ENCODE assay signal across 22 cellular contexts in genomic region chr5:127399068-127399467, GRCh38.
A peak's percentile ranks its signal among the peaks of the same experiment; 100 is the strongest.
DNase-seq lines count a peak whose midpoint lies in the region; ATAC-seq and TF ChIP-seq lines count a peak whose summit lies in the region.
"Had no signal": no experiment of that assay in that cellular context is flagged by ENCODE, and none has a peak within 500 bp of the region (broad histone marks: within the 10 kb centered on the region; RNA-seq: fewer than 3 reads in every experiment).

No MANE protein-coding gene starts in this region.

- no peaks in the 10 kb centered on the region for H3K36me3 ChIP-seq in brain microvascular endothelial cell (replicated peaks)
- H3K36me3 ChIP-seq in psoas muscle (ENCODE audit: insufficient read depth in 1 of 2, low read depth in 1 of 2), result no peaks in the 10 kb centered on the region
- H3K36me3 ChIP-seq: BE2C; BLaER1 treated with 17β-estradiol and CSF1 and Interleukin-3, amounts not matched to agents 10 nM and 100 nM had no signal

- in situ Hi-C loops in brain microvascular endothelial cell (cut with HindIII; ENCODE audit: low pct_ligation_motif_present, low sequenced_read_pairs), result no loop called here

- H3K27me3 ChIP-seq in brain microvascular endothelial cell (replicated peaks) (no peaks in the 10 kb centered on the region), psoas muscle (ENCODE audit: insufficient read depth in 3 of 3, low read length in 2 of 3) (no peaks in the 10 kb centered on the region)
- H3K27me3 ChIP-seq: BE2C; BLaER1 treated with 17β-estradiol and CSF1 and Interleukin-3, amounts not matched to agents 10 nM and 100 nM had no signal

- no peak for DNase-seq in substantia nigra (lab: John Stamatoyannopoulos, UW)
- DNase-seq in activated CD4-positive, alpha-beta T cell treated with anti-CD3 and anti-CD28 coated beads for 4 hours, result no peak
- no peak for DNase-seq in brain microvascular endothelial cell
- no peak for DNase-seq in psoas muscle
- DNase-seq: 8988T; ACHN; AML-193; BE2C; CD4-positive, alpha-beta T cell; CD8-positive, alpha-beta memory T cell; DMS 273 treated with DMSO at 0.1 percent for 48 hours; DMS79; EL; GDM1; GM23248; H7; HFFc6 had no signal

- no peaks in the 10 kb centered on the region for H3K9me3 ChIP-seq in psoas muscle
- H3K9me3 ChIP-seq: A549, BE2C had no signal

- no peaks in the 10 kb centered on the region for H3K4me1 ChIP-seq in psoas muscle
- H3K4me1 ChIP-seq: A549, BE2C had no signal

- WGBS in psoas muscle, 3 donors, result 83 to 94% (median 91%) methylated on average over 1 of the region's 1 CpG

- TF ChIP-seq CTCF in brain microvascular endothelial cell (IDR thresholded peaks at IDR 0.05; ENCODE audit: low read depth, low read length, missing control alignments), result no peak
- no peak for TF ChIP-seq CTCF in psoas muscle (IDR thresholded peaks at IDR 0.05)

- H3K27ac ChIP-seq in angular gyrus (ENCODE audit: low read depth, low read length) (peak overlapping the region; percentile 22), cingulate gyrus (ENCODE audit: low read depth, low read length) (peak overlapping the region; percentile 66), substantia nigra (ENCODE audit: low read depth, low read length, poor library complexity, severe bottlenecking) (peak overlapping the region; percentile 65), brain microvascular endothelial cell (no peak overlapping the region), psoas muscle (no peak overlapping the region)
- H3K27ac ChIP-seq: A549; BLaER1 treated with 17β-estradiol and CSF1 and Interleukin-3, amounts not matched to agents 10 nM and 100 nM; GM23248 had no signal

- no peak for ATAC-seq in psoas muscle
- ATAC-seq: A549, HCT116 had no signal

- H3K4me3 ChIP-seq in brain microvascular endothelial cell (ENCODE audit: low read depth, low read length), result no peak overlapping the region
- H3K4me3 ChIP-seq in psoas muscle, result no peak overlapping the region
- H3K4me3 ChIP-seq: A549; BLaER1 treated with 17β-estradiol and CSF1 and Interleukin-3, amounts not matched to agents 10 nM and 100 nM; GM23248 had no signal

- intact Hi-C loops in psoas muscle (cut with DNase I), result no loop called here

Comparison
In these comparisons a context has a peak if more than half of its experiments do, and no peak if none do; other contexts are left out.
1. H3K27ac ChIP-seq: peak in angular gyrus (single experiment), cingulate gyrus (single experiment) and substantia nigra (single experiment); none in brain microvascular endothelial cell (single experiment) and psoas muscle (single experiment).